28 cellular contexts compared by ENCODE assay signal in genomic region chr1:41407666-41408252, GRCh38. TPM values are rescaled to one million over a fixed set of nuclear protein-coding genes. Genes with fewer than 3 reads are reported as not detected.
"Had no signal": no experiment of that assay in that cellular context is flagged by ENCODE, and none has a peak within 500 bp of the region (broad histone marks: within the 10 kb centered on the region; RNA-seq: fewer than 3 reads in every experiment).

No MANE protein-coding gene starts in this region.

- H3K9me3 Mint-ChIP-seq: neural crest cell; stimulated activated naive CD8-positive, alpha-beta T cell treated with anti-CD3 and anti-CD28 coated beads, Interleukin-15, Interleukin-2, amounts not matched to agents 100 ng/mL and 50 ng/mL, for 24 hours had no signal

- ATAC-seq: left colon; left lung; lower lobe of right lung; naive thymus-derived CD8-positive, alpha-beta T cell; sciatic nerve; upper lobe of right lung had no signal

- H3K4me1 ChIP-seq: upper lobe of right lung had no signal

- H3K27ac ChIP-seq: left lung, lower lobe of right lung, ovary, right atrium auricular region, skin epidermis, suprapubic skin, thoracic aorta, tibial artery, upper lobe of right lung had no signal

- H3K27me3 ChIP-seq: ovary, right atrium auricular region had no signal

- H3K36me3 ChIP-seq: left lung, lower lobe of right lung, ovary, right atrium auricular region, suprapubic skin, thoracic aorta, tibial artery, upper lobe of right lung had no signal

- H3K27ac Mint-ChIP-seq: nephron; progenitor cell of endocrine pancreas; stimulated activated naive CD8-positive, alpha-beta T cell treated with anti-CD3 and anti-CD28 coated beads, Interleukin-15, Interleukin-2, amounts not matched to agents 100 ng/mL and 50 ng/mL, for 24 hours had no signal

- H3K4me3 ChIP-seq: left lung, lower lobe of right lung, ovary, right atrium auricular region, skin epidermis, suprapubic skin, thoracic aorta, tibial artery, upper lobe of right lung had no signal

- H3K9me3 ChIP-seq: left lung, lower lobe of right lung, ovary, right atrium auricular region, suprapubic skin, thoracic aorta, upper lobe of right lung had no signal

- H3K4me3 Mint-ChIP-seq: naive thymus-derived CD8-positive, alpha-beta T cell; nephron; neural crest cell; stimulated activated naive CD8-positive, alpha-beta T cell treated with anti-CD3 and anti-CD28 coated beads, Interleukin-15, Interleukin-2, amounts not matched to agents 100 ng/mL and 50 ng/mL, for 24 hours had no signal

- DNase-seq: hippocampal formation; kidney glomerular epithelial cell; left colon; left lung; lower lobe of right lung; mammary epithelial cell; mesenchymal stem cell; naive thymus-derived CD8-positive, alpha-beta T cell; ovary; stimulated activated CD4-positive, alpha-beta T cell treated with anti-CD3 and anti-CD28 coated beads, Interleukin-12 subunit alpha, Interleukin-12 subunit beta, amount 100 ng/mL, for 4 hours; stimulated activated CD4-positive, alpha-beta T cell treated with anti-CD3 and anti-CD28 coated beads, Interleukin-15, amount 100 ng/mL, for 24 hours; stimulated activated CD4-positive, alpha-beta T cell treated with anti-CD3 and anti-CD28 coated beads, Interleukin-2, amount 100 ng/mL, for 24 hours; stimulated activated CD4-positive, alpha-beta T cell treated with anti-CD3 and anti-CD28 coated beads, Interleukin-4, amount 100 ng/mL, for 1 hour; stimulated activated naive CD4-positive, alpha-beta T cell; tibial artery; trophoblast cell; upper lobe of right lung had no signal

RNA-seq across cellular contexts. Expression of gene FOXO6, which starts 46.5 kb away (rescaled TPM):
- total RNA-seq: subcutaneous adipose tissue had no signal
- polyA plus RNA-seq: keratinocyte; mammary epithelial cell; naive thymus-derived CD8-positive, alpha-beta T cell had no signal
